ENCODE assay signal across 14 cellular contexts in the genomic region with DNA sequence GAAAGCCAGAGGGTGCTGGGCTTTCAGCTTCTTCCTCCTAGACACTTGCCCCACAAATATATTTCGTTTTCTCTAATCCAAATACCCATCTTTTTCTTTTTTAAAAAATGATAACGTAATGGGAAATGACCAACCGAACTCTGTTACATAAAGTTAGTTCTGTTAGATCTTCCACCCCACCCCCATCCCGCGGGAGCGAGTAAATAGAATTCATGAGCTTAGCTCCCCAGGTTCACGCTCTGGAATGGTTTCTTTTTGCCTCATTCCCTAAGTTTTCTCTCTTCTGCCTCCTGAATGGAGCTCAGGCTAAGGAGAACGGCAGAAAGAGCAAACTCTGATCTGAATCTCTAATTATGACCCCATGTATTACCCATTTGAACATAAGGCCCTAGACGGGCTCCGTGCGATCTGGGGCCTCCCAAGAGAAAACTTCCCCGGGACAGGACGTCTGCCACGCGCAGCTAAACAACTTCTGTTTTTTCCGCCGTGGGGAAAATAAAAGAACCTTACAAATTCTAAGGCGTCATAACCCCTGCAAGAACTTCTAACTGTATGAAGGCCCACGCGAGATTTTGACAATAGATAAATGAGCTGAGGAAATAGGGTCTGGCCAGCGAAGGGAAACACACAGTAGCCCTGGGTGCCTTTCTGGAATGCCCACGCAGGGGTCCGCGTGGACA. TPM values are rescaled to one million over a fixed set of nuclear protein-coding genes. Genes with fewer than 3 reads are reported as not detected.
DNase-seq lines count a peak whose midpoint lies in the region; ATAC-seq and TF ChIP-seq lines count a peak whose summit lies in the region.
"Had no signal": no experiment of that assay in that cellular context is flagged by ENCODE, and none has a peak within 500 bp of the region (broad histone marks: within the 10 kb centered on the region; RNA-seq: fewer than 3 reads in every experiment).

No MANE protein-coding gene starts in this region.

- H4K20me1 ChIP-seq in GM23338 (replicated peaks; ENCODE audit: insufficient read depth), result peaks cover 22% of the 10 kb centered on the region; the same call in 1 of the 2 replicates
- peaks cover 48% of the 10 kb centered on the region for H4K20me1 ChIP-seq in neural progenitor cell (ENCODE audit: low read depth)

- H3K9ac ChIP-seq in neural progenitor cell, result no peak overlapping the region
- H3K9ac ChIP-seq: parathyroid adenoma had no signal

- TF ChIP-seq CTCF in GM23338 (conservative IDR thresholded peaks at IDR 0.05; ENCODE audit: low read depth in 2 of 2) (no peak), neural progenitor cell (IDR thresholded peaks at IDR 0.05) (no peak), body of pancreas (IDR thresholded peaks at IDR 0.05) (no peak)

- H3K27me3 Mint-ChIP-seq in CD4-positive, CD25-positive, alpha-beta regulatory T cell, result peaks cover 95% of the 10 kb centered on the region
- H3K27me3 Mint-ChIP-seq in GM23338 (ENCODE audit: insufficient read depth, low read depth, poor library complexity) (peaks cover 100% of the 10 kb centered on the region), neural progenitor cell (ENCODE audit: insufficient read depth, low read depth) (peaks cover 94% of the 10 kb centered on the region)

- H3K9me3 Mint-ChIP-seq in CD4-positive, CD25-positive, alpha-beta regulatory T cell, result peaks cover 0 to 13% (median 0%) of the 10 kb centered on the region in 7 donors
- peaks cover 6% of the 10 kb centered on the region for H3K9me3 Mint-ChIP-seq in GM23338
- peaks cover 18% of the 10 kb centered on the region for H3K9me3 Mint-ChIP-seq in neural progenitor cell

- H3K4me2 ChIP-seq in GM23338, result peak overlapping the region; percentile 77
- peak overlapping the region; percentile 76 for H3K4me2 ChIP-seq in neural progenitor cell

- H3K36me3 ChIP-seq in CD4-positive, CD25-positive, alpha-beta regulatory T cell (ENCODE audit: control insufficient read depth, insufficient read depth, low read length), result no peaks in the 10 kb centered on the region
- no peaks in the 10 kb centered on the region; the same call in 1 of the 2 replicates for H3K36me3 ChIP-seq in GM23338 (ENCODE audit: insufficient read depth)
- no peaks in the 10 kb centered on the region for H3K36me3 ChIP-seq in neural progenitor cell
- H3K36me3 ChIP-seq in body of pancreas (replicated peaks in 1 of 2; ENCODE audit: insufficient read depth in 1 of 2, low read depth in 2 of 2), result no peaks in the 10 kb centered on the region

- no peak overlapping the region for H3K27ac Mint-ChIP-seq in CD4-positive, CD25-positive, alpha-beta regulatory T cell
- H3K27ac Mint-ChIP-seq in GM23338 (no peak overlapping the region), neural progenitor cell (no peak overlapping the region)

- no peaks in the 10 kb centered on the region for H3K4me1 ChIP-seq in CD4-positive, CD25-positive, alpha-beta regulatory T cell (ENCODE audit: control insufficient read depth, insufficient read depth, low read length, poor library complexity, severe bottlenecking)
- H3K4me1 ChIP-seq in GM23338 (ENCODE audit: insufficient read depth) (peaks cover 60% of the 10 kb centered on the region), neural progenitor cell (peaks cover 23% of the 10 kb centered on the region), body of pancreas (peaks cover 37% of the 10 kb centered on the region)
- H3K4me1 ChIP-seq: parathyroid adenoma had no signal

- ATAC-seq in CD4-positive, CD25-positive, alpha-beta regulatory T cell (ENCODE audit: low read depth in 2 of 2), result no peak
- no peak for ATAC-seq in GM23338
- no peak for ATAC-seq in body of pancreas
- no peak for ATAC-seq in HG02763 (IDR thresholded peaks at IDR 0.05; ENCODE audit: unreplicated experiment)
- no peak for ATAC-seq in GM21447 (IDR thresholded peaks at IDR 0.05; ENCODE audit: unreplicated experiment)

- H2AFZ ChIP-seq in GM23338 (no peak overlapping the region; the same call in 1 of the 2 replicates), neural progenitor cell (replicated peaks) (no peak overlapping the region)
- H2AFZ ChIP-seq: parathyroid adenoma had no signal

- H3K9me3 ChIP-seq in CD4-positive, CD25-positive, alpha-beta regulatory T cell (ENCODE audit: control insufficient read depth in 2 of 2, low read length in 2 of 2), result peaks cover 0 to 4% of the 10 kb centered on the region in 2 experiments
- H3K9me3 ChIP-seq in neural progenitor cell (ENCODE audit: low read depth) (no peaks in the 10 kb centered on the region), body of pancreas (peaks cover 0 to 5% (median 0%) of the 10 kb centered on the region in 3 donors)

- H3F3A ChIP-seq in GM23338 (replicated peaks; ENCODE audit: low read depth) (peaks cover 28% of the 10 kb centered on the region), neural progenitor cell (ENCODE audit: low read depth) (peaks cover 40% of the 10 kb centered on the region)

- peaks cover 4 to 44% (median 16%) of the 10 kb centered on the region in 4 donors for H3K4me1 Mint-ChIP-seq in CD4-positive, CD25-positive, alpha-beta regulatory T cell
- H3K4me1 Mint-ChIP-seq in GM23338, result peaks cover 65% of the 10 kb centered on the region
- H3K4me1 Mint-ChIP-seq in neural progenitor cell, result peaks cover 50% of the 10 kb centered on the region

- 12 to 22% methylated on average over 24 of the region's 24 CpGs for WGBS in body of pancreas, 2 donors

- no peaks in the 10 kb centered on the region for H3K9me2 ChIP-seq in GM23338 (ENCODE audit: insufficient read depth)

- H3K4me3 Mint-ChIP-seq in CD4-positive, CD25-positive, alpha-beta regulatory T cell, result peak overlapping the region; percentile 17 to 80 (median 31)
- peak overlapping the region; percentile 75 for H3K4me3 Mint-ChIP-seq in GM23338
- peak overlapping the region; percentile 86 for H3K4me3 Mint-ChIP-seq in neural progenitor cell

- no peak overlapping the region for H3K4me3 ChIP-seq in CD4-positive, CD25-positive, alpha-beta regulatory T cell (ENCODE audit: low read depth, low read length)
- H3K4me3 ChIP-seq in GM23338 (peak overlapping the region; percentile 53), neural progenitor cell (peak overlapping the region; percentile 10), body of pancreas (no peak overlapping the region)

- no peaks in the 10 kb centered on the region for H3K36me3 Mint-ChIP-seq in CD4-positive, CD25-positive, alpha-beta regulatory T cell
- H3K36me3 Mint-ChIP-seq in GM23338 (ENCODE audit: low read depth) (no peaks in the 10 kb centered on the region), neural progenitor cell (no peaks in the 10 kb centered on the region)

- no peaks in the 10 kb centered on the region for H3K79me2 ChIP-seq in GM23338 (replicated peaks; ENCODE audit: insufficient read depth)
- H3K79me2 ChIP-seq in neural progenitor cell (ENCODE audit: low read depth), result no peaks in the 10 kb centered on the region
- H3K79me2 ChIP-seq: parathyroid adenoma had no signal

- peaks cover 44% of the 10 kb centered on the region for H3K27me3 ChIP-seq in CD4-positive, CD25-positive, alpha-beta regulatory T cell (ENCODE audit: control insufficient read depth, insufficient read depth, low read length)
- H3K27me3 ChIP-seq in GM23338 (ENCODE audit: insufficient read depth), result peaks cover 100% of the 10 kb centered on the region
- H3K27me3 ChIP-seq in neural progenitor cell, result peaks cover 100% of the 10 kb centered on the region
- peaks cover 4 to 80% of the 10 kb centered on the region in 2 donors for H3K27me3 ChIP-seq in body of pancreas

- intact Hi-C loops in body of pancreas (cut with DNase I), result no loop called here

- DNase-seq in CD4-positive, CD25-positive, alpha-beta regulatory T cell, result no peak
- peak; percentile 43 for DNase-seq in GM23338 (ENCODE audit: low spot score)
- peak; percentile 37 for DNase-seq in ecto neural progenitor cell (ENCODE audit: low spot score)
- no peak for DNase-seq in neural progenitor cell (ENCODE audit: low spot score)
- no peak for DNase-seq in body of pancreas
- no peak for DNase-seq in putamen (ENCODE audit: low spot score)
- DNase-seq: activated CD4-positive, alpha-beta T cell treated with anti-CD3 and anti-CD28 coated beads, Interleukin-2, amount 50 U/mL, for 4 hours; amniotic stem cell; Kasumi-1; NCI-H446 had no signal

- no peak for TF ChIP-seq POLR2A in body of pancreas (IDR thresholded peaks at IDR 0.05)

- H3K27ac ChIP-seq in CD4-positive, CD25-positive, alpha-beta regulatory T cell (ENCODE audit: insufficient read depth, low read length, poor library complexity, severe bottlenecking), result no peak overlapping the region
- no peak overlapping the region for H3K27ac ChIP-seq in GM23338 (ENCODE audit: low read depth)
- no peak overlapping the region for H3K27ac ChIP-seq in neural progenitor cell
- no peak overlapping the region for H3K27ac ChIP-seq in body of pancreas
- H3K27ac ChIP-seq: epithelial cell of prostate, parathyroid adenoma had no signal

TF ChIP-seq in GM23338, 12 proteins besides CTCF, POLR2A, EP300 and RAD21:
- TF ChIP-seq NANOG (IDR thresholded peaks at IDR 0.05; ENCODE audit: borderline replicate concordance) (no peak), EZH2 (IDR thresholded peaks at IDR 0.05; ENCODE audit: low read depth, unreplicated experiment) (peak; percentile 90)

RNA-seq across cellular contexts. Expression of a gene that starts 2.4 kb away (rescaled TPM):
- total RNA-seq in CD4-positive, CD25-positive, alpha-beta regulatory T cell, result not detected
- not detected for polyA plus RNA-seq in CD4-positive, CD25-positive, alpha-beta regulatory T cell
- 0.21 TPM in 1 of 2 replicates, not detected in the other for total RNA-seq in GM23338 (2014; rRNA removed; shearing (Covaris generic))
- polyA plus RNA-seq in GM23338 (2016; fragmentation: Nextera tagmentation; extraction: Ambion mirVana), result not detected in 2 replicates
- 2.8 and 2.9 TPM in 2 replicates for total RNA-seq in neural progenitor cell (ENCODE audit: low replicate concordance)
- total RNA-seq in body of pancreas, result not detected

Comparison
In these comparisons a context has a peak if more than half of its experiments do, and no peak if none do; other contexts are left out.
1. DNase-seq: peak in GM23338 (single experiment) and ecto neural progenitor cell (single experiment); none in CD4-positive, CD25-positive, alpha-beta regulatory T cell (0 of 3), neural progenitor cell (single experiment), body of pancreas (0 of 4) and putamen (single experiment).
2. H3K4me3 ChIP-seq: peak in GM23338 (single experiment) and neural progenitor cell (single experiment); none in CD4-positive, CD25-positive, alpha-beta regulatory T cell (single experiment) and body of pancreas (0 of 2).
3. H3K4me3 Mint-ChIP-seq: peak in every context shown above with its lines; median percentile 86 in neural progenitor cell; 75 in GM23338; 31 in CD4-positive, CD25-positive, alpha-beta regulatory T cell.